ENCODE assay signal across 15 cellular contexts in genomic region chr9:87996355-87996860, GRCh38. TPM values are rescaled to one million over a fixed set of nuclear protein-coding genes. Genes with fewer than 3 reads are reported as not detected.
A peak's percentile ranks its signal among the peaks of the same experiment; 100 is the strongest.
DNase-seq lines count a peak whose midpoint lies in the region; ATAC-seq and TF ChIP-seq lines count a peak whose summit lies in the region.
"Had no signal": no experiment of that assay in that cellular context is flagged by ENCODE, and none has a peak within 500 bp of the region (broad histone marks: within the 10 kb centered on the region; RNA-seq: fewer than 3 reads in every experiment).

No MANE protein-coding gene starts in this region.

- no peaks in the 10 kb centered on the region for H3K36me3 ChIP-seq in GM23338 (ENCODE audit: insufficient read depth)
- H3K36me3 ChIP-seq: BLaER1 treated with 17β-estradiol and CSF1 and Interleukin-3, amounts not matched to agents 10 nM and 100 nM had no signal

- no peaks in the 10 kb centered on the region for H3K79me2 ChIP-seq in GM23338 (replicated peaks; ENCODE audit: insufficient read depth)

- DNase-seq in GM23338 (ENCODE audit: low spot score): no peak
- DNase-seq in left lobe of liver (ENCODE audit: low spot score): no peak
- no peak for DNase-seq in mesothelial cell of epicardium (ENCODE audit: low spot score in 2 of 2, unreplicated experiment in 2 of 2)
- DNase-seq in chondrocyte (ENCODE audit: low spot score): no peak
- DNase-seq in activated effector memory CD4-positive, alpha-beta T cell treated with anti-CD3 and anti-CD28 coated beads, Interleukin-2, amount 50 U/mL, for 16 hours: no peak
- no peak for DNase-seq in Right ventricle myocardium superior
- DNase-seq in NCI-H526 (lab: John Stamatoyannopoulos, UW): no peak
- DNase-seq: 8988T; Calu3; CD8-positive, alpha-beta T cell; DMS79 treated with DMSO at 0.1 percent for 48 hours; GF-D8; H9 had no signal

- peak overlapping the region; percentile 90 for H2AFZ ChIP-seq in GM23338

- no peaks in the 10 kb centered on the region for H3F3A ChIP-seq in GM23338 (replicated peaks; ENCODE audit: low read depth)

- peaks cover 6% of the 10 kb centered on the region; the same call in 1 of the 2 replicates for H3K9me2 ChIP-seq in GM23338 (ENCODE audit: insufficient read depth)

- H3K9me3 Mint-ChIP-seq in GM23338 (peaks cover 7% of the 10 kb centered on the region; the same call in 2 of the 3 replicates), mesothelial cell of epicardium (peaks cover 15% of the 10 kb centered on the region), chondrocyte (ENCODE audit: low read depth) (no peaks in the 10 kb centered on the region)
- H3K9me3 Mint-ChIP-seq: CD8-positive, alpha-beta T cell had no signal

- intact Hi-C loops in Right ventricle myocardium superior (cut with DNase I): no loop called here

- no peak overlapping the region for H3K4me2 ChIP-seq in GM23338
- H3K4me2 ChIP-seq: BLaER1 treated with 17β-estradiol and CSF1 and Interleukin-3, amounts not matched to agents 10 nM and 100 nM had no signal

- H3K27me3 Mint-ChIP-seq in GM23338 (ENCODE audit: insufficient read depth, low read depth, poor library complexity) (peaks cover 2% of the 10 kb centered on the region), mesothelial cell of epicardium (ENCODE audit: low read depth) (no peaks in the 10 kb centered on the region), chondrocyte (ENCODE audit: low read depth) (peaks cover 13% of the 10 kb centered on the region)

- H4K20me1 ChIP-seq in GM23338 (replicated peaks; ENCODE audit: insufficient read depth): no peaks in the 10 kb centered on the region
- H4K20me1 ChIP-seq: BLaER1 treated with 17β-estradiol and CSF1 and Interleukin-3, amounts not matched to agents 10 nM and 100 nM had no signal

- H3K27me3 ChIP-seq in GM23338 (ENCODE audit: insufficient read depth): no peaks in the 10 kb centered on the region
- H3K27me3 ChIP-seq: BLaER1 treated with 17β-estradiol and CSF1 and Interleukin-3, amounts not matched to agents 10 nM and 100 nM had no signal

- TF ChIP-seq CTCF in GM23338 (conservative IDR thresholded peaks at IDR 0.05; ENCODE audit: low read depth in 2 of 2) (no peak), mesothelial cell of epicardium (IDR thresholded peaks at IDR 0.05; ENCODE audit: unreplicated experiment) (no peak), chondrocyte (IDR thresholded peaks at IDR 0.05) (no peak)

- H3K27ac Mint-ChIP-seq in GM23338 (no peak overlapping the region), mesothelial cell of epicardium (peak overlapping the region; percentile 47), chondrocyte (ENCODE audit: unreplicated experiment) (no peak overlapping the region)
- H3K27ac Mint-ChIP-seq: B cell; CD8-positive, alpha-beta T cell; H9 had no signal

- H3K4me1 Mint-ChIP-seq in GM23338 (no peaks in the 10 kb centered on the region), mesothelial cell of epicardium (peaks cover 16% of the 10 kb centered on the region), chondrocyte (ENCODE audit: low read depth) (peaks cover 5% of the 10 kb centered on the region)
- H3K4me1 Mint-ChIP-seq: B cell had no signal

- H3K27ac ChIP-seq in GM23338 (ENCODE audit: low read depth): no peak overlapping the region
- H3K27ac ChIP-seq: BLaER1 treated with 17β-estradiol and CSF1 and Interleukin-3, amounts not matched to agents 10 nM and 100 nM had no signal

- no peak overlapping the region for H3K4me3 Mint-ChIP-seq in GM23338
- H3K4me3 Mint-ChIP-seq in mesothelial cell of epicardium: no peak overlapping the region
- H3K4me3 Mint-ChIP-seq in chondrocyte (ENCODE audit: unreplicated experiment): no peak overlapping the region
- H3K4me3 Mint-ChIP-seq: B cell; CD8-positive, alpha-beta T cell; H9 had no signal

- ATAC-seq in GM23338: no peak
- peak; percentile 84 for ATAC-seq in left lobe of liver
- ATAC-seq in Right ventricle myocardium superior (ENCODE audit: poor library complexity): no peak
- ATAC-seq: CD8-positive, alpha-beta T cell had no signal

- no peaks in the 10 kb centered on the region for H3K4me1 ChIP-seq in GM23338 (ENCODE audit: insufficient read depth)
- H3K4me1 ChIP-seq: BLaER1 treated with 17β-estradiol and CSF1 and Interleukin-3, amounts not matched to agents 10 nM and 100 nM had no signal

- H3K4me3 ChIP-seq in GM23338: no peak overlapping the region
- H3K4me3 ChIP-seq: BLaER1 treated with 17β-estradiol and CSF1 and Interleukin-3, amounts not matched to agents 10 nM and 100 nM had no signal

- H3K36me3 Mint-ChIP-seq in GM23338 (ENCODE audit: low read depth): peaks cover 6% of the 10 kb centered on the region; the same call in 2 of the 3 replicates
- H3K36me3 Mint-ChIP-seq in mesothelial cell of epicardium: peaks cover 9% of the 10 kb centered on the region
- H3K36me3 Mint-ChIP-seq in chondrocyte (ENCODE audit: low read depth): no peaks in the 10 kb centered on the region
- H3K36me3 Mint-ChIP-seq: CD8-positive, alpha-beta T cell had no signal

TF ChIP-seq in GM23338, 12 proteins besides CTCF, POLR2A, EP300 and RAD21 (continues in another document):
- TF ChIP-seq REST (IDR thresholded peaks at IDR 0.05; ENCODE audit: unreplicated experiment): no peak
- TF ChIP-seq ZNF331 (CRISPR knock-in tag; IDR thresholded peaks at IDR 0.05; ENCODE audit: low read depth): no peak

RNA-seq across cellular contexts. Expression of gene CDK20, which starts 22.1 kb away (rescaled TPM):
- 3.2 and 3.6 TPM in 2 replicates for total RNA-seq in GM23338 (2014; rRNA removed; shearing (Covaris generic))
- polyA plus RNA-seq in GM23338 (2016; fragmentation: Nextera tagmentation; extraction: Ambion mirVana): 2.1 and 2.5 TPM in 2 replicates
- 2.7 TPM for total RNA-seq in left lobe of liver
- total RNA-seq in mesothelial cell of epicardium: 32.9 to 36.0 TPM (median 34.1 TPM) in 3 replicates
- total RNA-seq in chondrocyte: 4.5 to 6.3 TPM (median 4.9 TPM) in 3 replicates
- 3.6 TPM for total RNA-seq in Right ventricle myocardium superior
